11 cellular contexts compared by ENCODE assay signal in genomic region chr1:236930503-236930902, GRCh38.
"Had no signal": no experiment of that assay in that cellular context is flagged by ENCODE, and none has a peak within 500 bp of the region (broad histone marks: within the 10 kb centered on the region; RNA-seq: fewer than 3 reads in every experiment).

No MANE protein-coding gene starts in this region.

- H3K4me2 ChIP-seq: GM23338 had no signal

- H2AFZ ChIP-seq: GM23248, GM23338 had no signal

- H3K9ac ChIP-seq: GM23248 had no signal

- H3K36me3 ChIP-seq: HAP-1 had no signal

- ATAC-seq: GM23338, HCT116 had no signal

- H3K4me3 ChIP-seq: GM23248, GM23338, HAP-1 had no signal

- H3K4me1 Mint-ChIP-seq: GM23338 had no signal

- H3K4me3 Mint-ChIP-seq: GM23338, H9, HFFc6 had no signal

- DNase-seq: GM23248, GOT3, H7, H9, HCEC 1CT, HFFc6 had no signal

- H3K27ac ChIP-seq: GM23248 had no signal

- H3K27ac Mint-ChIP-seq: GM23338, H9, HFFc6 had no signal

- FAIRE-seq: H1, H54 had no signal

- H3K4me1 ChIP-seq: HAP-1 had no signal

- H3K9me3 ChIP-seq: HAP-1 had no signal
